ENCODE assay signal across 8 cellular contexts in the genomic region with DNA sequence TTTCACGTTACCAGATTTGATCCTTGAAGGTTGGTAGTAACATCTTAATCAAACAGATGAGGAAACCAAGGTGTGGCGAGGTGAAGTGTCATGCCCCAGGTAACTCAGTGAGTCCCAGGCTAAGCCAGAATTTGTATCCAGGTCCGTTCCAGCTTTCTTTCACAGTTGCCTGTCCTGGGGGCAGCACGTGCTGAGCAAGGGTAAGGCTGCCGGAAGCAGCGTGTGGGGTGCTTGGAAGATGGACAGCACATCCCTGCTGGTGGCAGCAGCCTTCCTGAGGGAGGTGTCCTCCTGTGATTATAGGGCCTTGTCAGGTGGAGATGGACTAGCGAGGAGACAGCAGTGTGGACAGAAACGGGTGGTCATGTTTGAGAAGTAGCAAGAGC. TPM values are rescaled to one million over a fixed set of nuclear protein-coding genes. Genes with fewer than 3 reads are reported as not detected.
DNase-seq lines count a peak whose midpoint lies in the region; ATAC-seq and TF ChIP-seq lines count a peak whose summit lies in the region.

No MANE protein-coding gene starts in this region.

- peaks cover 2% of the 10 kb centered on the region for H3K36me3 Mint-ChIP-seq in IgD-negative memory B cell
- H3K36me3 Mint-ChIP-seq in chondrocyte (ENCODE audit: low read depth): no peaks in the 10 kb centered on the region
- H3K36me3 Mint-ChIP-seq in natural killer cell: no peaks in the 10 kb centered on the region

- H3K27me3 Mint-ChIP-seq in IgD-negative memory B cell (no peaks in the 10 kb centered on the region), chondrocyte (ENCODE audit: low read depth) (no peaks in the 10 kb centered on the region), natural killer cell (ENCODE audit: low read depth in 2 of 2) (no peaks in the 10 kb centered on the region)

- H3K4me1 Mint-ChIP-seq in IgD-negative memory B cell (peaks cover 0 to 10% (median 9%) of the 10 kb centered on the region in 3 donors), chondrocyte (ENCODE audit: low read depth) (peaks cover 70% of the 10 kb centered on the region), natural killer cell (peaks cover 24 to 43% of the 10 kb centered on the region in 2 donors)

- H3K9me3 Mint-ChIP-seq in IgD-negative memory B cell (no peaks in the 10 kb centered on the region), chondrocyte (ENCODE audit: low read depth) (no peaks in the 10 kb centered on the region), natural killer cell (no peaks in the 10 kb centered on the region)

- ATAC-seq in natural killer cell (no peak), GM21381 (IDR thresholded peaks at IDR 0.05; ENCODE audit: unreplicated experiment) (no peak), HG02885 (IDR thresholded peaks at IDR 0.05; ENCODE audit: poor library complexity, unreplicated experiment) (no peak)

- intact Hi-C loops in natural killer cell (cut with micrococcal nuclease): no loop called here

- no peak for TF ChIP-seq CTCF in AG04449 (IDR thresholded peaks at IDR 0.05; ENCODE audit: insufficient read depth, low read length, missing control alignments)
- TF ChIP-seq CTCF in chondrocyte (IDR thresholded peaks at IDR 0.05): no peak
- TF ChIP-seq CTCF in natural killer cell (IDR thresholded peaks at IDR 0.05): no peak

- peak overlapping the region; percentile 85 for H3K4me3 ChIP-seq in AG04449 (ENCODE audit: low read depth, low read length)

- no peak for DNase-seq in AG04449 (ENCODE audit: low read depth, low spot score)
- DNase-seq in chondrocyte (ENCODE audit: low spot score): no peak
- no peak for DNase-seq in natural killer cell
- no peak for DNase-seq in NCI-H510A treated with DMSO at 0.1 percent for 48 hours (lab: John Stamatoyannopoulos, UW)
- no peak for DNase-seq in stimulated activated CD4-positive, alpha-beta T cell treated with anti-CD3 and anti-CD28 coated beads, Interleukin-2, amount 100 ng/mL, for 24 hours

- CTCF ChIA-PET in AG04449 (lab: Yijun Ruan, JAX): interaction anchor here (1.4 kb wide), 1 partner anchor 105 kb away, joined by 7 read pairs; no protein-coding TSS in a partner anchor

- peak overlapping the region in 1 of 3 donors; percentile 96 for H3K27ac Mint-ChIP-seq in IgD-negative memory B cell
- H3K27ac Mint-ChIP-seq in chondrocyte (ENCODE audit: unreplicated experiment): peak overlapping the region; percentile 22
- peak overlapping the region in 1 of 2 donors; percentile 71 for H3K27ac Mint-ChIP-seq in natural killer cell

- POLR2A ChIA-PET in AG04449 (lab: Yijun Ruan, JAX): interaction anchor here (1.0 kb wide), 1 partner anchor 60 kb away, joined by 4 read pairs; a partner anchor contains a TSS

- peak overlapping the region; percentile 52 to 87 (median 76) for H3K4me3 Mint-ChIP-seq in IgD-negative memory B cell
- peak overlapping the region; percentile 79 for H3K4me3 Mint-ChIP-seq in chondrocyte (ENCODE audit: unreplicated experiment)
- peak overlapping the region; percentile 52 for H3K4me3 Mint-ChIP-seq in natural killer cell

RNA-seq across cellular contexts. Expression of a gene that starts 50.9 kb away (rescaled TPM):
- polyA plus RNA-seq in IgD-negative memory B cell: 16.1 TPM
- total RNA-seq in chondrocyte (47.9 to 49.8 TPM (median 49.5 TPM) in 3 replicates), natural killer cell (10 to 100 TPM; 25.1 to 38.5 (median 25.8) TPM)
